In genomic region chr1:245155186-245156040, GRCh38 we compare ENCODE assay signal across 8 cellular contexts. TPM values are rescaled to one million over a fixed set of nuclear protein-coding genes. Genes with fewer than 3 reads are reported as not detected.
DNase-seq lines count a peak whose midpoint lies in the region; ATAC-seq and TF ChIP-seq lines count a peak whose summit lies in the region.

No MANE protein-coding gene starts in this region.

- H3K27me3 Mint-ChIP-seq in HFFc6 (ENCODE audit: insufficient read depth) = no peaks in the 10 kb centered on the region
- H3K27me3 Mint-ChIP-seq in natural killer cell treated with Interleukin-12 subunit alpha and Interleukin-12 subunit beta and Interleukin-15 and Interleukin-18, amount 100 ng/mL, for 72 hours = peaks cover 46 to 48% of the 10 kb centered on the region in 2 donors

- ATAC-seq in natural killer cell treated with Interleukin-12 subunit alpha and Interleukin-12 subunit beta and Interleukin-15 and Interleukin-18, amount 100 ng/mL, for 72 hours = no peak
- ATAC-seq in GM19328 (IDR thresholded peaks at IDR 0.05; ENCODE audit: unreplicated experiment) (no peak), GM19397 (IDR thresholded peaks at IDR 0.05; ENCODE audit: unreplicated experiment) (no peak), HG03045 (IDR thresholded peaks at IDR 0.05; ENCODE audit: unreplicated experiment) (no peak)

- peak overlapping the region; percentile 91 for H3K4me3 ChIP-seq in epithelial cell of proximal tubule (ENCODE audit: low read depth, low read length)

- DNase-seq in COLO668 (lab: John Stamatoyannopoulos, UW; ENCODE audit: unreplicated experiment) (peak; percentile 60), HFFc6 (peak; percentile 25), SW480 (ENCODE audit: low spot score) (peak; percentile 45), epithelial cell of proximal tubule (ENCODE audit: low read depth) (no peak)
- no peak for DNase-seq in natural killer cell treated with Interleukin-12 subunit alpha and Interleukin-12 subunit beta and Interleukin-15 and Interleukin-18, amount 100 ng/mL, for 72 hours (ENCODE audit: low spot score)

- peak; percentile 40 for TF ChIP-seq CTCF in HFFc6 (IDR thresholded peaks at IDR 0.05)
- TF ChIP-seq CTCF in epithelial cell of proximal tubule (conservative IDR thresholded peaks at IDR 0.05; ENCODE audit: low read depth, low read length) = no peak

- peak overlapping the region; percentile 75 for H3K27ac Mint-ChIP-seq in HFFc6
- no peak overlapping the region for H3K27ac Mint-ChIP-seq in natural killer cell treated with Interleukin-12 subunit alpha and Interleukin-12 subunit beta and Interleukin-15 and Interleukin-18, amount 100 ng/mL, for 72 hours

- H3K4me1 Mint-ChIP-seq in HFFc6 (ENCODE audit: low read depth) = peaks cover 17% of the 10 kb centered on the region
- peaks cover 7 to 20% of the 10 kb centered on the region in 2 donors for H3K4me1 Mint-ChIP-seq in natural killer cell treated with Interleukin-12 subunit alpha and Interleukin-12 subunit beta and Interleukin-15 and Interleukin-18, amount 100 ng/mL, for 72 hours (ENCODE audit: low read depth in 2 of 2)

- peaks cover 12% of the 10 kb centered on the region for H3K9me3 Mint-ChIP-seq in HFFc6
- no peaks in the 10 kb centered on the region for H3K9me3 Mint-ChIP-seq in natural killer cell treated with Interleukin-12 subunit alpha and Interleukin-12 subunit beta and Interleukin-15 and Interleukin-18, amount 100 ng/mL, for 72 hours

- peak overlapping the region; percentile 92 for H3K4me3 Mint-ChIP-seq in HFFc6
- peak overlapping the region; percentile 79 for H3K4me3 Mint-ChIP-seq in natural killer cell treated with Interleukin-12 subunit alpha and Interleukin-12 subunit beta and Interleukin-15 and Interleukin-18, amount 100 ng/mL, for 72 hours

- H3K36me3 Mint-ChIP-seq in HFFc6 (ENCODE audit: low read depth) = peaks cover 20% of the 10 kb centered on the region
- H3K36me3 Mint-ChIP-seq in natural killer cell treated with Interleukin-12 subunit alpha and Interleukin-12 subunit beta and Interleukin-15 and Interleukin-18, amount 100 ng/mL, for 72 hours = no peaks in the 10 kb centered on the region

RNA-seq across cellular contexts. Expression of gene KIF26B, which starts 0.6 kb away (rescaled TPM):
- 1 to 10 TPM; 4.6 to 7.5 (median 5.5) TPM for total RNA-seq in HFFc6 (2021; fragmentation: NEBNext Ultra II Directional; extraction: Animal tissue kit (Norgen Biotek cat#: 25700))
- total RNA-seq in epithelial cell of proximal tubule = 2.8 and 2.9 TPM in 2 replicates
- not detected for total RNA-seq in natural killer cell treated with Interleukin-12 subunit alpha and Interleukin-12 subunit beta and Interleukin-15 and Interleukin-18, amount 100 ng/mL, for 72 hours

Comparison
In these comparisons a context has a peak if more than half of its experiments do, and no peak if none do; other contexts are left out.
1. DNase-seq: peak in COLO668 (single experiment), HFFc6 (single experiment) and SW480 (single experiment); none in epithelial cell of proximal tubule (single experiment) and natural killer cell treated with Interleukin-12 subunit alpha and Interleukin-12 subunit beta and Interleukin-15 and Interleukin-18, amount 100 ng/mL, for 72 hours (single experiment).